Comparison of ENCODE assay signal across 16 cellular contexts in the genomic region with DNA sequence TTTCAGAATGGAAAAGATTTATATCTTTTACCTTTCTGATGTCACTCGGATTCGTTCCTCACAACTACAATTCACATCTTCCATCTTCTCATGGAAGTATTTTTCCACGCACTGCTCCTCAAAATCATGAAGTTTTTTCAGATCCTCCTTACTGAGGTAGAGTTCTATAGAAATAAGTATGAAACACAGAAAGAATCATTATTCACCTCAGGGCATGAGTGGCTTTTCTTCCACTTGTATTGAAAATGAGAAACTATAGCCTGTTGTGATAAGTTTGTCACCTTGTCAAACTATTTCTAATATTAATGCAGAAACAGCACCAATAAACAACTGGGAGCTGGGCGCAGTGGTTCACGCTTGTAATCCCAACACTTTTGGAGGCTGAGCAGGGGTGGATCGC.
DNase-seq lines count a peak whose midpoint lies in the region; ATAC-seq, FAIRE-seq and TF ChIP-seq lines count a peak whose summit lies in the region.
"Had no signal": no experiment of that assay in that cellular context is flagged by ENCODE, and none has a peak within 500 bp of the region (broad histone marks: within the 10 kb centered on the region; RNA-seq: fewer than 3 reads in every experiment).

No MANE protein-coding gene starts in this region.

- no peak overlapping the region for H3K4me3 ChIP-seq in aorta (ENCODE audit: low read length in 2 of 2)
- H3K4me3 ChIP-seq: BLaER1, HAP-1 had no signal

- H3K27me3 ChIP-seq in aorta (ENCODE audit: control insufficient read depth in 1 of 2, insufficient read depth in 2 of 2, low read length in 1 of 2), result no peaks in the 10 kb centered on the region
- H3K27me3 ChIP-seq: BLaER1 had no signal

- H3K9me3 Mint-ChIP-seq in activated CD4-positive, alpha-beta T cell treated with anti-CD3 and anti-CD28 coated beads, Interleukin-2, amount 10 ng/mL, durations not matched to agents 24 days and 14 days, result no peaks in the 10 kb centered on the region
- H3K9me3 Mint-ChIP-seq in activated naive CD4-positive, alpha-beta T cell treated with anti-CD3 and anti-CD28 coated beads for 36 hours, result no peaks in the 10 kb centered on the region
- no peaks in the 10 kb centered on the region for H3K9me3 Mint-ChIP-seq in activated T-helper 17 cell treated with anti-CD3 and anti-CD28 coated beads, Interleukin-2, amount 50 U/mL, for 72 hours
- H3K9me3 Mint-ChIP-seq: CD8-positive, alpha-beta memory T cell; HFFc6 had no signal

- H3K4me1 ChIP-seq in aorta (ENCODE audit: control insufficient read depth in 1 of 2, insufficient read depth in 2 of 2, low read length in 2 of 2), result no peaks in the 10 kb centered on the region
- H3K4me1 ChIP-seq: BLaER1, Caco-2, HAP-1 had no signal

- H3K9me3 ChIP-seq in aorta (ENCODE audit: control insufficient read depth, low read length), result no peaks in the 10 kb centered on the region
- H3K9me3 ChIP-seq: BLaER1, Caco-2, HAP-1 had no signal

- H3K4me1 Mint-ChIP-seq in activated CD4-positive, alpha-beta T cell treated with anti-CD3 and anti-CD28 coated beads, Interleukin-2, amount 10 ng/mL, durations not matched to agents 24 days and 14 days, result peaks cover 13% of the 10 kb centered on the region
- peaks cover 12% of the 10 kb centered on the region for H3K4me1 Mint-ChIP-seq in activated naive CD4-positive, alpha-beta T cell treated with anti-CD3 and anti-CD28 coated beads for 36 hours (ENCODE audit: low read depth)
- peaks cover 10% of the 10 kb centered on the region for H3K4me1 Mint-ChIP-seq in activated T-helper 17 cell treated with anti-CD3 and anti-CD28 coated beads, Interleukin-2, amount 50 U/mL, for 72 hours
- H3K4me1 Mint-ChIP-seq: CD8-positive, alpha-beta memory T cell had no signal

- H3K27me3 Mint-ChIP-seq in activated CD4-positive, alpha-beta T cell treated with anti-CD3 and anti-CD28 coated beads, Interleukin-2, amount 10 ng/mL, durations not matched to agents 24 days and 14 days, result peaks cover 17% of the 10 kb centered on the region
- H3K27me3 Mint-ChIP-seq in activated naive CD4-positive, alpha-beta T cell treated with anti-CD3 and anti-CD28 coated beads for 36 hours (ENCODE audit: low read depth), result peaks cover 21% of the 10 kb centered on the region
- peaks cover 28% of the 10 kb centered on the region for H3K27me3 Mint-ChIP-seq in activated T-helper 17 cell treated with anti-CD3 and anti-CD28 coated beads, Interleukin-2, amount 50 U/mL, for 72 hours

- ATAC-seq in GM21529 (IDR thresholded peaks at IDR 0.05; ENCODE audit: unreplicated experiment) (peak; percentile 2), aorta (ENCODE audit: low FRiP score) (no peak)
- peak; percentile 68 for ATAC-seq in activated T-helper 17 cell treated with anti-CD3 and anti-CD28 coated beads, Interleukin-2, amount 50 U/mL, for 72 hours (replicated peaks)

- DNase-seq in activated CD4-positive, alpha-beta T cell treated with anti-CD3 and anti-CD28 coated beads, Interleukin-2, amount 10 ng/mL, durations not matched to agents 24 days and 14 days, result no peak
- no peak for DNase-seq in activated CD4-positive, alpha-beta T cell treated with anti-CD3 and anti-CD28 coated beads for 4 hours
- DNase-seq in activated naive CD4-positive, alpha-beta T cell treated with anti-CD3 and anti-CD28 coated beads for 36 hours, result no peak
- no peak for DNase-seq in activated naive CD4-positive, alpha-beta T cell treated with anti-CD3 and anti-CD28 coated beads, Interleukin-2, amount 50 U/mL, for 16 hours
- DNase-seq in aorta (no peak), GM12892 (ENCODE audit: insufficient read length) (no peak)
- DNase-seq: 8988T, GDM1, HFFc6 had no signal

- H3K27ac Mint-ChIP-seq in activated CD4-positive, alpha-beta T cell treated with anti-CD3 and anti-CD28 coated beads, Interleukin-2, amount 10 ng/mL, durations not matched to agents 24 days and 14 days, result peak overlapping the region; percentile 61
- H3K27ac Mint-ChIP-seq in activated naive CD4-positive, alpha-beta T cell treated with anti-CD3 and anti-CD28 coated beads for 36 hours, result peak overlapping the region; percentile 14
- H3K27ac Mint-ChIP-seq in activated T-helper 17 cell treated with anti-CD3 and anti-CD28 coated beads, Interleukin-2, amount 50 U/mL, for 72 hours, result peak overlapping the region; percentile 56
- H3K27ac Mint-ChIP-seq: CD8-positive, alpha-beta memory T cell; HFFc6 had no signal

- no peaks in the 10 kb centered on the region for H3K36me3 Mint-ChIP-seq in activated CD4-positive, alpha-beta T cell treated with anti-CD3 and anti-CD28 coated beads, Interleukin-2, amount 10 ng/mL, durations not matched to agents 24 days and 14 days (ENCODE audit: low read depth)
- H3K36me3 Mint-ChIP-seq in activated naive CD4-positive, alpha-beta T cell treated with anti-CD3 and anti-CD28 coated beads for 36 hours (ENCODE audit: low read depth), result no peaks in the 10 kb centered on the region
- no peaks in the 10 kb centered on the region for H3K36me3 Mint-ChIP-seq in activated T-helper 17 cell treated with anti-CD3 and anti-CD28 coated beads, Interleukin-2, amount 50 U/mL, for 72 hours (ENCODE audit: low read depth)
- H3K36me3 Mint-ChIP-seq: CD8-positive, alpha-beta memory T cell had no signal

- CTCF ChIA-PET in activated naive CD4-positive, alpha-beta T cell treated with anti-CD3 and anti-CD28 coated beads for 36 hours (lab: Charles Lee), result interaction anchor here (0.7 to 7.0 kb wide), 6 partner anchors 21 to 412 kb away, joined by 3 to 93 read pairs (median 4); a partner anchor contains a TSS

- intact Hi-C loops in activated CD4-positive, alpha-beta T cell treated with anti-CD3 and anti-CD28 coated beads, Interleukin-2, amount 10 ng/mL, durations not matched to agents 24 days and 14 days (cut with micrococcal nuclease), result loop anchor here (5.0 to 10.0 kb wide), 3 partner anchors 413 to 1096 kb away; no protein-coding TSS in a partner anchor
- intact Hi-C loops in activated naive CD4-positive, alpha-beta T cell treated with anti-CD3 and anti-CD28 coated beads for 36 hours (cut with micrococcal nuclease), result loop anchor here (5.0 kb wide), 3 partner anchors 116 to 1531 kb away; a partner anchor contains a TSS
- intact Hi-C loops in aorta (cut with DNase I), result no loop called here

- no peaks in the 10 kb centered on the region for H3K36me3 ChIP-seq in aorta (ENCODE audit: control insufficient read depth in 1 of 2, insufficient read depth in 2 of 2, low read length in 1 of 2)
- H3K36me3 ChIP-seq: BLaER1, HAP-1 had no signal

- WGBS in aorta, 2 donors, result 86 to 88% methylated on average over 6 of the region's 6 CpGs

- no peak for FAIRE-seq in GM12892 (lab: Jason Lieb, UNC)
- FAIRE-seq: HTR-8/SVneo had no signal

- H3K4me3 Mint-ChIP-seq in activated CD4-positive, alpha-beta T cell treated with anti-CD3 and anti-CD28 coated beads, Interleukin-2, amount 10 ng/mL, durations not matched to agents 24 days and 14 days, result peak overlapping the region; percentile 18
- no peak overlapping the region for H3K4me3 Mint-ChIP-seq in activated naive CD4-positive, alpha-beta T cell treated with anti-CD3 and anti-CD28 coated beads for 36 hours
- peak overlapping the region; percentile 47 for H3K4me3 Mint-ChIP-seq in activated T-helper 17 cell treated with anti-CD3 and anti-CD28 coated beads, Interleukin-2, amount 50 U/mL, for 72 hours
- H3K4me3 Mint-ChIP-seq: HFFc6 had no signal

- H3K27ac ChIP-seq in aorta (ENCODE audit: low read depth in 1 of 2, low read length in 2 of 2), result no peak overlapping the region
- H3K27ac ChIP-seq: BLaER1 had no signal

- TF ChIP-seq POLR2A in GM12892 (IDR thresholded peaks at IDR 0.05; ENCODE audit: low read depth, low read length), result no peak

Comparison
In these comparisons a context has a peak if more than half of its experiments do, and no peak if none do; other contexts are left out.
1. intact Hi-C loops: an anchor here in activated CD4-positive, alpha-beta T cell treated with anti-CD3 and anti-CD28 coated beads, Interleukin-2, amount 10 ng/mL, durations not matched to agents 24 days and 14 days (5.0 to 10.0 kb wide) and activated naive CD4-positive, alpha-beta T cell treated with anti-CD3 and anti-CD28 coated beads for 36 hours (5.0 kb wide); none called in aorta.